Comparison of ENCODE assay signal across 1 cellular context in genomic region chr7:107958764-107959526, GRCh38.
TF ChIP-seq lines count a peak whose summit lies in the region.

No MANE protein-coding gene starts in this region.

TF ChIP-seq in GM23338, 12 proteins besides CTCF, POLR2A, EP300 and RAD21 (continued from another document):
- TF ChIP-seq, protein P1, sequence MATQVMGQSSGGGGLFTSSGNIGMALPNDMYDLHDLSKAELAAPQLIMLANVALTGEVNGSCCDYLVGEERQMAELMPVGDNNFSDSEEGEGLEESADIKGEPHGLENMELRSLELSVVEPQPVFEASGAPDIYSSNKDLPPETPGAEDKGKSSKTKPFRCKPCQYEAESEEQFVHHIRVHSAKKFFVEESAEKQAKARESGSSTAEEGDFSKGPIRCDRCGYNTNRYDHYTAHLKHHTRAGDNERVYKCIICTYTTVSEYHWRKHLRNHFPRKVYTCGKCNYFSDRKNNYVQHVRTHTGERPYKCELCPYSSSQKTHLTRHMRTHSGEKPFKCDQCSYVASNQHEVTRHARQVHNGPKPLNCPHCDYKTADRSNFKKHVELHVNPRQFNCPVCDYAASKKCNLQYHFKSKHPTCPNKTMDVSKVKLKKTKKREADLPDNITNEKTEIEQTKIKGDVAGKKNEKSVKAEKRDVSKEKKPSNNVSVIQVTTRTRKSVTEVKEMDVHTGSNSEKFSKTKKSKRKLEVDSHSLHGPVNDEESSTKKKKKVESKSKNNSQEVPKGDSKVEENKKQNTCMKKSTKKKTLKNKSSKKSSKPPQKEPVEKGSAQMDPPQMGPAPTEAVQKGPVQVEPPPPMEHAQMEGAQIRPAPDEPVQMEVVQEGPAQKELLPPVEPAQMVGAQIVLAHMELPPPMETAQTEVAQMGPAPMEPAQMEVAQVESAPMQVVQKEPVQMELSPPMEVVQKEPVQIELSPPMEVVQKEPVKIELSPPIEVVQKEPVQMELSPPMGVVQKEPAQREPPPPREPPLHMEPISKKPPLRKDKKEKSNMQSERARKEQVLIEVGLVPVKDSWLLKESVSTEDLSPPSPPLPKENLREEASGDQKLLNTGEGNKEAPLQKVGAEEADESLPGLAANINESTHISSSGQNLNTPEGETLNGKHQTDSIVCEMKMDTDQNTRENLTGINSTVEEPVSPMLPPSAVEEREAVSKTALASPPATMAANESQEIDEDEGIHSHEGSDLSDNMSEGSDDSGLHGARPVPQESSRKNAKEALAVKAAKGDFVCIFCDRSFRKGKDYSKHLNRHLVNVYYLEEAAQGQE (IDR thresholded peaks at IDR 0.05; ENCODE audit: unreplicated experiment): no peak
- TF ChIP-seq STAT1 (IDR thresholded peaks at IDR 0.05; ENCODE audit: unreplicated experiment): no peak
- no peak for TF ChIP-seq JUNB (IDR thresholded peaks at IDR 0.05; ENCODE audit: unreplicated experiment)
- TF ChIP-seq ETS1 (IDR thresholded peaks at IDR 0.05): no peak
- TF ChIP-seq CREB1 (CRISPR knock-in tag; IDR thresholded peaks at IDR 0.05; ENCODE audit: low read depth): no peak
- TF ChIP-seq ZNF331 (CRISPR knock-in tag; IDR thresholded peaks at IDR 0.05; ENCODE audit: low read depth): no peak
- TF ChIP-seq EZH2phosphoT487 (IDR thresholded peaks at IDR 0.05; ENCODE audit: unreplicated experiment): no peak
- no peak for TF ChIP-seq POLR2AphosphoS5 (IDR thresholded peaks at IDR 0.05; ENCODE audit: low read depth)
